Comparison of ENCODE assay signal across 14 cellular contexts in the genomic region with DNA sequence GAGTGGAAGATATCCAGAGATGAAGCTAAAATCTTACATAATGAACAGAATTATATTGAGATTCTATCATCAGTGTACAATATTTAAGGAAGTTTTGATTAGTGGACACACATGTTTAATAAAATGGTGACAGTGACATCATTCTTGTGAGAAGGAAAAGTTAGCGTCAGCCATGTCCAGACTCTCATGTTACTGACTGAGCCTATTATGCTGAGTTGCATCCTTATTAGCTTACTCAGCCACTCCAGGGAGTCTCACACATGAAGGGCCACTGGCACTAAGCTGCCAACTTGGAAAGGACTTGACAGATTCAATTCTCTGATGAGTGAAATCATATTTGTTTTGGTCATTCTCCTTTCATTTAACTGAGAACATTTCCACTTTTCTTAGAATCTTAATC.
A peak's percentile ranks its signal among the peaks of the same experiment; 100 is the strongest.
DNase-seq lines count a peak whose midpoint lies in the region; ATAC-seq and TF ChIP-seq lines count a peak whose summit lies in the region.
"Had no signal": no experiment of that assay in that cellular context is flagged by ENCODE, and none has a peak within 500 bp of the region (broad histone marks: within the 10 kb centered on the region; RNA-seq: fewer than 3 reads in every experiment).

No MANE protein-coding gene starts in this region.

- TF ChIP-seq CTCF in A673 (conservative IDR thresholded peaks at IDR 0.05; ENCODE audit: low read depth, low read length) = no peak
- no peak for TF ChIP-seq CTCF in HFFc6 (IDR thresholded peaks at IDR 0.05)
- no peak for TF ChIP-seq CTCF in activated B cell treated with CpG ODN at 0.5 μM for 24 hours (IDR thresholded peaks at IDR 0.05)
- TF ChIP-seq CTCF in RWPE1 (conservative IDR thresholded peaks at IDR 0.05; ENCODE audit: low read depth) = no peak

- BruUV-seq in A673 (replicated peaks; lab: Mats Ljungman, UMichigan) = no TSS peak

- H3K36me3 Mint-ChIP-seq in HFFc6 (ENCODE audit: low read depth) = no peaks in the 10 kb centered on the region
- H3K36me3 Mint-ChIP-seq in activated B cell treated with CpG ODN at 0.5 μM for 24 hours (ENCODE audit: low read depth) = peaks cover 73% of the 10 kb centered on the region
- H3K36me3 Mint-ChIP-seq in naive thymus-derived CD8-positive, alpha-beta T cell = no peaks in the 10 kb centered on the region

- no peaks in the 10 kb centered on the region for H3K9me3 ChIP-seq in A673 (ENCODE audit: low read depth, low read length, poor library complexity, severe bottlenecking)
- H3K9me3 ChIP-seq: BE2C had no signal

- POLR2A ChIA-PET in A673 (lab: Charles Lee; ENCODE audit: low non-redundant PET) = no interaction called here
- POLR2A ChIA-PET in activated B cell treated with CpG ODN at 0.5 μM for 24 hours (lab: Charles Lee) = no interaction called here
- POLR2A ChIA-PET in naive thymus-derived CD8-positive, alpha-beta T cell (lab: Charles Lee) = no interaction called here
- POLR2A ChIA-PET in RWPE1 (lab: Yijun Ruan, JAX; ENCODE audit: low non-redundant PET) = no interaction called here

- CTCF ChIA-PET in A673 (lab: Charles Lee) (no interaction called here), activated B cell treated with CpG ODN at 0.5 μM for 24 hours (lab: Charles Lee) (no interaction called here), RWPE1 (lab: Yijun Ruan, JAX) (no interaction called here)

- H3K27me3 ChIP-seq in A673 (replicated peaks; ENCODE audit: insufficient read depth, low read depth, low read length, poor library complexity) = no peaks in the 10 kb centered on the region
- H3K27me3 ChIP-seq: BE2C had no signal

- no peaks in the 10 kb centered on the region for H3K36me3 ChIP-seq in A673 (ENCODE audit: insufficient read depth, low read length, poor library complexity, severe bottlenecking)
- H3K36me3 ChIP-seq: BE2C had no signal

- no peaks in the 10 kb centered on the region for H3K27me3 Mint-ChIP-seq in HFFc6 (ENCODE audit: insufficient read depth)
- no peaks in the 10 kb centered on the region for H3K27me3 Mint-ChIP-seq in activated B cell treated with CpG ODN at 0.5 μM for 24 hours
- no peaks in the 10 kb centered on the region for H3K27me3 Mint-ChIP-seq in naive thymus-derived CD8-positive, alpha-beta T cell

- no peak overlapping the region for H3K27ac Mint-ChIP-seq in HFFc6
- H3K27ac Mint-ChIP-seq in activated B cell treated with CpG ODN at 0.5 μM for 24 hours = peak overlapping the region; percentile 46
- no peak overlapping the region for H3K27ac Mint-ChIP-seq in naive thymus-derived CD8-positive, alpha-beta T cell

- H3K4me1 Mint-ChIP-seq in HFFc6 (ENCODE audit: low read depth) (no peaks in the 10 kb centered on the region), activated B cell treated with CpG ODN at 0.5 μM for 24 hours (peaks cover 43% of the 10 kb centered on the region)
- no peaks in the 10 kb centered on the region for H3K4me1 Mint-ChIP-seq in naive thymus-derived CD8-positive, alpha-beta T cell

- no peak overlapping the region for H3K27ac ChIP-seq in A673 (ENCODE audit: low read depth, low read length, poor library complexity, severe bottlenecking)
- no peak overlapping the region for H3K27ac ChIP-seq in RWPE1
- H3K27ac ChIP-seq: VCaP had no signal

- DNase-seq in A673 (ENCODE audit: low spot score) = peak; percentile 77
- peak; percentile 4 for DNase-seq in HFFc6
- no peak for DNase-seq in activated B cell treated with CpG ODN at 0.5 μM for 24 hours
- DNase-seq in kidney glomerular epithelial cell (lab: John Stamatoyannopoulos, UW) = peak; percentile 25
- DNase-seq in naive thymus-derived CD8-positive, alpha-beta T cell = no peak
- no peak for DNase-seq in RWPE1 (ENCODE audit: low spot score)
- no peak for DNase-seq in NCI-H1105 (lab: John Stamatoyannopoulos, UW)
- no peak for DNase-seq in stimulated activated naive CD4-positive, alpha-beta T cell (lab: John Stamatoyannopoulos, UW)
- DNase-seq: activated CD8-positive, alpha-beta memory T cell treated with anti-CD3 and anti-CD28 coated beads, Interleukin-2, amount 50 U/mL, for 48 hours; BE2C; head of caudate nucleus; NCI-H2227 treated with DMSO at 0.1 percent for 48 hours; SHP77 treated with DMSO at 0.1 percent for 48 hours had no signal

- no peak overlapping the region for H3K4me3 ChIP-seq in A673 (ENCODE audit: low read depth, low read length, poor library complexity, severe bottlenecking)

- intact Hi-C loops in A673 (cut with micrococcal nuclease; ENCODE audit: unreplicated experiment) = no loop called here
- intact Hi-C loops in activated B cell treated with CpG ODN at 0.5 μM for 24 hours (cut with micrococcal nuclease) = no loop called here

- H3K9me3 Mint-ChIP-seq in HFFc6 (no peaks in the 10 kb centered on the region; the same call in 1 of the 2 replicates), activated B cell treated with CpG ODN at 0.5 μM for 24 hours (no peaks in the 10 kb centered on the region)
- H3K9me3 Mint-ChIP-seq in naive thymus-derived CD8-positive, alpha-beta T cell = no peaks in the 10 kb centered on the region

- no peak overlapping the region for H3K4me3 Mint-ChIP-seq in HFFc6
- no peak overlapping the region for H3K4me3 Mint-ChIP-seq in activated B cell treated with CpG ODN at 0.5 μM for 24 hours
- H3K4me3 Mint-ChIP-seq in naive thymus-derived CD8-positive, alpha-beta T cell = no peak overlapping the region

- no peak for ATAC-seq in activated B cell treated with CpG ODN at 0.5 μM for 24 hours (ENCODE audit: low read depth)
- no peak for ATAC-seq in naive thymus-derived CD8-positive, alpha-beta T cell

- H3K4me1 ChIP-seq in A673 (ENCODE audit: insufficient read depth, low read length, poor library complexity, severe bottlenecking) = no peaks in the 10 kb centered on the region
- H3K4me1 ChIP-seq: BE2C had no signal

Comparison
In these comparisons a context has a peak if more than half of its experiments do, and no peak if none do; other contexts are left out.
1. DNase-seq: peak in A673 (single experiment), HFFc6 (single experiment) and kidney glomerular epithelial cell (single experiment); none in activated B cell treated with CpG ODN at 0.5 μM for 24 hours (single experiment), naive thymus-derived CD8-positive, alpha-beta T cell (0 of 10), RWPE1 (single experiment), NCI-H1105 (single experiment) and stimulated activated naive CD4-positive, alpha-beta T cell (0 of 6).